8 cellular contexts compared by ENCODE assay signal in the genomic region with DNA sequence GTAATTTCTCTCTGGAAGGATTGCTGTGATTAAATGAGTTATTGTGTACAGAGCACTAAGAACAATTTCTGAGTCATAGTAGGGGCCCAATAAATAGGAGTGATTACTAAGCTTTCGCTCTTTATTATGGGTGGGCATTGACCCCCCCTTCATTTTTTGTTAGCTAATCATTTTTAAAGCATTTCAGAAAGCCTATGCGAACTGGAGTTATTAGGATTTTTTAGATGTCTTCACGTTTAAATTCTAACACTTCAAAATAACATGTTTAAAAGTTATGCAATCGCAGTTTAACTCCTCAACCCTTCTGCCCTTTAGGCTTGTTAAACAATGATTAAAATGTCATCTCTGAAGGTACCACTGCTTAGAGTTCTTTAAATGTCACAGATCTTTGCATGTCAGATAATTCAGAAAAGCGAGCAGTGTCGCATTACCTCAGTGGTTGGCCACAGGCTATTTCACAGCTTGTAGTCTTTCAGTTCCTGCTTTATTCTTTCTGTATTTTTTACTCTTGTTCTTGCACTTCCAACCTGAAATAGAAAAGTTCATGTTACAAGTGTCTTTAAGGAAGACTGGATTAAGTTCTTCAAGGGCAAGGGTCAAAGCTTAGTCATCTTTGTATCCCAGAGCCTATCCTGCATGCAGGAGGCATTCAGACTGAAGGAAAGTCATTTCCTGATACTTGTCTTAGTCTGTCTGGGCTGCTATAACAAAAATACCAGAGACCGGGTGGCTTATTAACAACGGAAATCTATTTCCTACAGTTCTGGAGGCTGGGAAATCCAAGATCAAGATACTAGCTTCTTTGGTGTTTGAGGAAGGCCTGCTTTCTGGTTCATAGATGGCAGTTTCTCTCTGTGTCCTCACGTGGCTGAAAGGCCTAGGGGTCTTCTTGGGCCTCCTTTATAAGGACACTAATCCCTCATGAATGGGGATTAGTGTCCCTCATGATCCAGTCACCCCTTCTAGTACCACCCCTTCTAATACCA.
A peak's percentile ranks its signal among the peaks of the same experiment; 100 is the strongest.
DNase-seq lines count a peak whose midpoint lies in the region; ATAC-seq, FAIRE-seq and TF ChIP-seq lines count a peak whose summit lies in the region.

No MANE protein-coding gene starts in this region.

- peak; percentile 83 for ATAC-seq in GM18867 (IDR thresholded peaks at IDR 0.05; ENCODE audit: unreplicated experiment)
- ATAC-seq in HG02623 (IDR thresholded peaks at IDR 0.05; ENCODE audit: unreplicated experiment): peak; percentile 64
- ATAC-seq in gastroesophageal sphincter: no peak

- no peaks in the 10 kb centered on the region for H3K27me3 ChIP-seq in gastroesophageal sphincter

- CTCF ChIA-PET in activated CD4-positive, alpha-beta T cell treated with anti-CD3 and anti-CD28 coated beads, Interleukin-2, amount 10 ng/mL, durations not matched to agents 7 days and 5 days (lab: Charles Lee): interaction anchor here (1.5 kb wide), 1 partner anchor 9 kb away, joined by 3 read pairs; no protein-coding TSS in a partner anchor

- no peak for TF ChIP-seq EP300 in gastroesophageal sphincter (IDR thresholded peaks at IDR 0.05)

- WGBS in gastroesophageal sphincter (ENCODE audit: low coverage in 1 of 2), 2 donors: 60 to 77% methylated on average over 8 to 9 of the region's 9 CpGs

- H3K36me3 ChIP-seq in gastroesophageal sphincter: no peaks in the 10 kb centered on the region

- H3K9me3 ChIP-seq in gastroesophageal sphincter: no peaks in the 10 kb centered on the region

- FAIRE-seq in HTR-8/SVneo (lab: Jason Lieb, UNC): no peak

- TF ChIP-seq POLR2A in gastroesophageal sphincter (IDR thresholded peaks at IDR 0.05): no peak

- H3K27ac Mint-ChIP-seq in type B pancreatic cell: peak overlapping the region; percentile 90
- H3K27ac Mint-ChIP-seq in activated CD4-positive, alpha-beta T cell treated with anti-CD3 and anti-CD28 coated beads, Interleukin-2, amount 10 ng/mL, durations not matched to agents 7 days and 5 days: no peak overlapping the region

- TF ChIP-seq CTCF in gastroesophageal sphincter (IDR thresholded peaks at IDR 0.05): no peak
- no peak for TF ChIP-seq CTCF in type B pancreatic cell (conservative IDR thresholded peaks at IDR 0.05)

- peak overlapping the region in 3 of 4 donors; percentile 11 to 46 (median 31) for H3K27ac ChIP-seq in gastroesophageal sphincter

- peaks cover 4% of the 10 kb centered on the region for H3K9me3 Mint-ChIP-seq in type B pancreatic cell
- H3K9me3 Mint-ChIP-seq in activated CD4-positive, alpha-beta T cell treated with anti-CD3 and anti-CD28 coated beads, Interleukin-2, amount 10 ng/mL, durations not matched to agents 7 days and 5 days: no peaks in the 10 kb centered on the region

- H3K4me3 Mint-ChIP-seq in type B pancreatic cell: peak overlapping the region; percentile 43
- H3K4me3 Mint-ChIP-seq in activated CD4-positive, alpha-beta T cell treated with anti-CD3 and anti-CD28 coated beads, Interleukin-2, amount 10 ng/mL, durations not matched to agents 7 days and 5 days: no peak overlapping the region

- H3K4me3 ChIP-seq in gastroesophageal sphincter: no peak overlapping the region

- peaks cover 65% of the 10 kb centered on the region for H3K4me1 Mint-ChIP-seq in type B pancreatic cell (ENCODE audit: unreplicated experiment)
- peaks cover 33% of the 10 kb centered on the region for H3K4me1 Mint-ChIP-seq in activated CD4-positive, alpha-beta T cell treated with anti-CD3 and anti-CD28 coated beads, Interleukin-2, amount 10 ng/mL, durations not matched to agents 7 days and 5 days

- POLR2A ChIA-PET in activated CD4-positive, alpha-beta T cell treated with anti-CD3 and anti-CD28 coated beads, Interleukin-2, amount 10 ng/mL, durations not matched to agents 7 days and 5 days (lab: Charles Lee): interaction anchor here (0.6 kb wide), 1 partner anchor 34 kb away, joined by 3 read pairs; no protein-coding TSS in a partner anchor

- H3K27me3 Mint-ChIP-seq in type B pancreatic cell: no peaks in the 10 kb centered on the region
- no peaks in the 10 kb centered on the region for H3K27me3 Mint-ChIP-seq in activated CD4-positive, alpha-beta T cell treated with anti-CD3 and anti-CD28 coated beads, Interleukin-2, amount 10 ng/mL, durations not matched to agents 7 days and 5 days

- peaks cover 22% of the 10 kb centered on the region for H3K36me3 Mint-ChIP-seq in type B pancreatic cell
- peaks cover 3% of the 10 kb centered on the region for H3K36me3 Mint-ChIP-seq in activated CD4-positive, alpha-beta T cell treated with anti-CD3 and anti-CD28 coated beads, Interleukin-2, amount 10 ng/mL, durations not matched to agents 7 days and 5 days (ENCODE audit: low read depth)

- peaks cover 35 to 61% (median 40%) of the 10 kb centered on the region in 3 donors for H3K4me1 ChIP-seq in gastroesophageal sphincter

- DNase-seq in NCI-H226 (peak; percentile 64), type B pancreatic cell (ENCODE audit: extremely low spot score, unreplicated experiment) (no peak), HTR-8/SVneo (ENCODE audit: insufficient read length, low spot score) (no peak)
- DNase-seq in activated naive CD4-positive, alpha-beta T cell treated with anti-CD3 and anti-CD28 coated beads, Interleukin-2, amount 50 U/mL, for 16 hours: no peak
- no peak for DNase-seq in activated CD4-positive, alpha-beta T cell treated with anti-CD3 and anti-CD28 coated beads, Interleukin-2, amount 10 ng/mL, durations not matched to agents 7 days and 5 days
